Comparison of ENCODE assay signal across 1 cellular context in the genomic region with DNA sequence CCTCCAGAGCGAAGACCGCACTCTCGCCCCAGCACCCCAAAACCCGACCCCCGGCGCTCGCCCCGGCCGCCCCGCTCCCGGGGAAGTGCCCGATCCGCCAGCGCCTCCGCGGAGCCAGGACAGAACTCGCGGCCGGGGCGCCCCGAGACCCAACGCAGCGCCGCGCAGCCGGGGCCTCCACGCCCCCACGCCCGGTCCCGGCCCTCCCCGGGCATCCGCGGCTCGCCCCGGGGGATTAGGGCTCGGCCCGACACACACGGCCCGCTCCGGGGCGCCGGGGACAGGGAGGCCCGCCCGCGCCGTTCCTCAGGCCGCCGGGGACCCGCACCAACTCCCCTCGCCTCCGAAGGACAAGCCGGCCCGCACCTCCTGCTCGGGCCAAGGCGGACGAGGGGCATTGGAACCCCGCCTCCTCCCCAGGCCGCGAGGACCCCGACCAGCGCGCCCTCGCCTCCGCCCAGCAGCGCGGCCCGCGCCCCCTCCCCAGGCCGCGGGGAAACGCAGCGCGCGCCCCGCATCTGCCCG.
TF ChIP-seq lines count a peak whose summit lies in the region.

No MANE protein-coding gene starts in this region.

TF ChIP-seq in HepG2, 621 proteins besides CTCF, POLR2A, EP300 and RAD21 (continued from another document):
- TF ChIP-seq, protein P1, sequence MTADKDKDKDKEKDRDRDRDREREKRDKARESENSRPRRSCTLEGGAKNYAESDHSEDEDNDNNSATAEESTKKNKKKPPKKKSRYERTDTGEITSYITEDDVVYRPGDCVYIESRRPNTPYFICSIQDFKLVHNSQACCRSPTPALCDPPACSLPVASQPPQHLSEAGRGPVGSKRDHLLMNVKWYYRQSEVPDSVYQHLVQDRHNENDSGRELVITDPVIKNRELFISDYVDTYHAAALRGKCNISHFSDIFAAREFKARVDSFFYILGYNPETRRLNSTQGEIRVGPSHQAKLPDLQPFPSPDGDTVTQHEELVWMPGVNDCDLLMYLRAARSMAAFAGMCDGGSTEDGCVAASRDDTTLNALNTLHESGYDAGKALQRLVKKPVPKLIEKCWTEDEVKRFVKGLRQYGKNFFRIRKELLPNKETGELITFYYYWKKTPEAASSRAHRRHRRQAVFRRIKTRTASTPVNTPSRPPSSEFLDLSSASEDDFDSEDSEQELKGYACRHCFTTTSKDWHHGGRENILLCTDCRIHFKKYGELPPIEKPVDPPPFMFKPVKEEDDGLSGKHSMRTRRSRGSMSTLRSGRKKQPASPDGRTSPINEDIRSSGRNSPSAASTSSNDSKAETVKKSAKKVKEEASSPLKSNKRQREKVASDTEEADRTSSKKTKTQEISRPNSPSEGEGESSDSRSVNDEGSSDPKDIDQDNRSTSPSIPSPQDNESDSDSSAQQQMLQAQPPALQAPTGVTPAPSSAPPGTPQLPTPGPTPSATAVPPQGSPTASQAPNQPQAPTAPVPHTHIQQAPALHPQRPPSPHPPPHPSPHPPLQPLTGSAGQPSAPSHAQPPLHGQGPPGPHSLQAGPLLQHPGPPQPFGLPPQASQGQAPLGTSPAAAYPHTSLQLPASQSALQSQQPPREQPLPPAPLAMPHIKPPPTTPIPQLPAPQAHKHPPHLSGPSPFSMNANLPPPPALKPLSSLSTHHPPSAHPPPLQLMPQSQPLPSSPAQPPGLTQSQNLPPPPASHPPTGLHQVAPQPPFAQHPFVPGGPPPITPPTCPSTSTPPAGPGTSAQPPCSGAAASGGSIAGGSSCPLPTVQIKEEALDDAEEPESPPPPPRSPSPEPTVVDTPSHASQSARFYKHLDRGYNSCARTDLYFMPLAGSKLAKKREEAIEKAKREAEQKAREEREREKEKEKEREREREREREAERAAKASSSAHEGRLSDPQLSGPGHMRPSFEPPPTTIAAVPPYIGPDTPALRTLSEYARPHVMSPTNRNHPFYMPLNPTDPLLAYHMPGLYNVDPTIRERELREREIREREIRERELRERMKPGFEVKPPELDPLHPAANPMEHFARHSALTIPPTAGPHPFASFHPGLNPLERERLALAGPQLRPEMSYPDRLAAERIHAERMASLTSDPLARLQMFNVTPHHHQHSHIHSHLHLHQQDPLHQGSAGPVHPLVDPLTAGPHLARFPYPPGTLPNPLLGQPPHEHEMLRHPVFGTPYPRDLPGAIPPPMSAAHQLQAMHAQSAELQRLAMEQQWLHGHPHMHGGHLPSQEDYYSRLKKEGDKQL (CRISPR knock-in tag; IDR thresholded peaks at IDR 0.05; ENCODE audit: low read depth), result no peak
- TF ChIP-seq ZNF326 (CRISPR knock-in tag; IDR thresholded peaks at IDR 0.05; ENCODE audit: borderline replicate concordance), result no peak
- TF ChIP-seq, protein P2, sequence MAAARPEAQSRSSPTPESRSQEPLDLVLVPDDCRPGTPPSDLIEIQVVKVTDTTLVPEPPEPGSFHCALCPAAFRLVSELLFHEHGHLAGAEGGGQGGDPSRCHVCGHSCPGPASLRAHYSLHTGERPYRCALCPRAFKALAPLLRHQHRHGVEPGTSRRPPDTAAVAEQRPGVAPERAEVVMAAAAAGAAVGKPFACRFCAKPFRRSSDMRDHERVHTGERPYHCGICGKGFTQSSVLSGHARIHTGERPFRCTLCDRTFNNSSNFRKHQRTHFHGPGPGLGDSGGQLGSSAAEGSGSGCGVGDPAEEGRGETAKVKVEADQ (CRISPR knock-in tag; IDR thresholded peaks at IDR 0.05; ENCODE audit: borderline replicate concordance), result no peak
- no peak for TF ChIP-seq ZNF556 (CRISPR knock-in tag; IDR thresholded peaks at IDR 0.05; ENCODE audit: borderline replicate concordance)
- no peak for TF ChIP-seq DNMT3B (CRISPR knock-in tag; conservative IDR thresholded peaks at IDR 0.05)
- TF ChIP-seq, protein P3, sequence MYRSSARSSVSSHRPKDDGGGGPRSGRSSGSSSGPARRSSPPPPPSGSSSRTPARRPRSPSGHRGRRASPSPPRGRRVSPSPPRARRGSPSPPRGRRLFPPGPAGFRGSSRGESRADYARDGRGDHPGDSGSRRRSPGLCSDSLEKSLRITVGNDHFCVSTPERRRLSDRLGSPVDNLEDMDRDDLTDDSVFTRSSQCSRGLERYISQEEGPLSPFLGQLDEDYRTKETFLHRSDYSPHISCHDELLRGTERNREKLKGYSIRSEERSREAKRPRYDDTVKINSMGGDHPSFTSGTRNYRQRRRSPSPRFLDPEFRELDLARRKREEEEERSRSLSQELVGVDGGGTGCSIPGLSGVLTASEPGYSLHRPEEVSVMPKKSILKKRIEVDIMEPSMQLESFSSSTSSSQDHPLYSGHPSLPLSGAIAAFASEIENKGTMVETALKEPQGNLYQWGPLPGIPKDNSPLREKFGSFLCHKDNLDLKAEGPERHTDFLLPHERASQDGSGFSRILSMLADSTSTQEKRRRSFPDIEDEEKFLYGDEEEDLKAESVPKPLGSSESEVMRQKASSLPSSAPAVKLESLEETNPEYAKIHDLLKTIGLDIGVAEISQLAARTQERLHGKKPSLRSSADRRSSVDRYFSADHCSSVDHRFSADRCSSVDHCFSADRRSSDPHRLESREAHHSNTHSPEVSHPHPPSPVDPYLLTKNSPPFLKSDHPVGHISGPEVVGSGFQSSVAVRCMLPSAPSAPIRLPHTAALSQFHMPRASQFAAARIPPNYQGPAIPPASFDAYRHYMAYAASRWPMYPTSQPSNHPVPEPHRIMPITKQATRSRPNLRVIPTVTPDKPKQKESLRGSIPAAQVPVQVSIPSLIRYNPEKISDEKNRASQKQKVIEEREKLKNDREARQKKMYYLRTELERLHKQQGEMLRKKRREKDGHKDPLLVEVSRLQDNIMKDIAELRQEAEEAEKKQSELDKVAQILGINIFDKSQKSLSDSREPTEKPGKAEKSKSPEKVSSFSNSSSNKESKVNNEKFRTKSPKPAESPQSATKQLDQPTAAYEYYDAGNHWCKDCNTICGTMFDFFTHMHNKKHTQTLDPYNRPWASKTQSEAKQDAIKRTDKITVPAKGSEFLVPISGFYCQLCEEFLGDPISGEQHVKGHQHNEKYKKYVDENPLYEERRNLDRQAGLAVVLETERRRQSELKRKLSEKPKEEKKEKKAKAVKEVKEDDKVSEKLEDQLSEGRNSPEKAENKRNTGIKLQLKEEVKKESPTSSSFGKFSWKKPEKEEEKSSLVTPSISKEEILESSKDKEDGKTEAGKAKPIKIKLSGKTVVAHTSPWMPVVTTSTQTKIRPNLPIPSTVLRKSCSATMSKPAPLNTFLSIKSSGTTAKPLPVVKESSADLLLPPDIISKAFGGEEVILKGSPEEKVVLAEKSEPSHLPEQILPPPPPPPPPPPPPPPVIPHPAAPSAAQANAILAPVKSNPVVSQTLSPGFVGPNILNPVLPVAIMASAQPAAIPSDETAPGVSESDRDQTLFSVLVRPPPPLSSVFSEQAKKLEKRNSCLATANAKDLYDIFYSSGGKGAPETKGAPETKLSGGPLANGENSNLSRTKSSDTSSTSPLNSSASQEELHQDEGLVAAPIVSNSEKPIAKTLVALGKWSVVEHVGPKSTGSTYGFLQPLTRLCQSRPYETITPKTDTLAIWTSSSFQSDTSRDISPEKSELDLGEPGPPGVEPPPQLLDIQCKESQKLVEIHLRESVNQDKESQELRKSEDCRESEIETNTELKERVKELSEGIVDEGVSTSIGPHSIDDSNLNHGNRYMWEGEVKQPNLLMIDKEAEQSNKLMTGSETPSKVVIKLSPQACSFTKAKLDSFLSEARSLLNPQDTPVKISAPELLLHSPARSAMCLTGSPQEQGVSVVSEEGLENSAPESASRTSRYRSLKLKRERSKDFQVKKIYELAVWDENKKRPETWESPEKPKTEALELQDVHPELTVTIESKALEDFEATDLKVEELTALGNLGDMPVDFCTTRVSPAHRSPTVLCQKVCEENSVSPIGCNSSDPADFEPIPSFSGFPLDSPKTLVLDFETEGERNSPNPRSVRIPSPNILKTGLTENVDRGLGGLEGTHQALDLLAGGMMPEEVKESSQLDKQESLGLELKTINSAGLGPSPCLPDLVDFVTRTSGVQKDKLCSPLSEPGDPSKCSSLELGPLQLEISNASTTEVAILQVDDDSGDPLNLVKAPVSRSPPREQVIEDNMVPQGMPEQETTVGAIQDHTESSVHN (CRISPR knock-in tag; IDR thresholded peaks at IDR 0.05), result no peak
- no peak for TF ChIP-seq ZBTB3 (CRISPR knock-in tag; IDR thresholded peaks at IDR 0.05; ENCODE audit: borderline replicate concordance, low read depth)
- no peak for TF ChIP-seq SKI (IDR thresholded peaks at IDR 0.05; ENCODE audit: partially characterized antibody)
- TF ChIP-seq ZNF124 (CRISPR knock-in tag; IDR thresholded peaks at IDR 0.05), result no peak
- TF ChIP-seq SALL2 (CRISPR knock-in tag; IDR thresholded peaks at IDR 0.05), result peak; percentile 55; the same call in 1 of the 2 replicates
- TF ChIP-seq ZNF773 (CRISPR knock-in tag; IDR thresholded peaks at IDR 0.05; ENCODE audit: borderline replicate concordance), result peak; percentile 12; the same call in 1 of the 2 replicates
- no peak for TF ChIP-seq HMG20B (CRISPR knock-in tag; conservative IDR thresholded peaks at IDR 0.05)
- no peak for TF ChIP-seq HNRNPH1 (optimal IDR thresholded peaks at IDR 0.05; ENCODE audit: low read depth, low read length)
- TF ChIP-seq KAT7 (CRISPR knock-in tag; IDR thresholded peaks at IDR 0.05; ENCODE audit: borderline replicate concordance), result no peak
